22 cellular contexts compared by ENCODE assay signal in genomic region chr10:97520978-97521761, GRCh38. TPM values are rescaled to one million over a fixed set of nuclear protein-coding genes. Genes with fewer than 3 reads are reported as not detected.
DNase-seq lines count a peak whose midpoint lies in the region; ATAC-seq and TF ChIP-seq lines count a peak whose summit lies in the region.
"Had no signal": no experiment of that assay in that cellular context is flagged by ENCODE, and none has a peak within 500 bp of the region (broad histone marks: within the 10 kb centered on the region; RNA-seq: fewer than 3 reads in every experiment).

No MANE protein-coding gene starts in this region.

- H3K36me3 ChIP-seq in heart right ventricle (no peaks in the 10 kb centered on the region), WERI-Rb-1 (no peaks in the 10 kb centered on the region), upper lobe of right lung (no peaks in the 10 kb centered on the region)
- H3K36me3 ChIP-seq: BE2C, thoracic aorta had no signal

- H3K27ac ChIP-seq in heart right ventricle (peak overlapping the region in 4 of 10 donors; percentile 21 to 60 (median 39)), WERI-Rb-1 (no peak overlapping the region), upper lobe of right lung (peak overlapping the region; percentile 65)
- H3K27ac ChIP-seq: A549, coronary artery, thoracic aorta had no signal

- H3K27me3 ChIP-seq in heart right ventricle, result no peaks in the 10 kb centered on the region
- no peaks in the 10 kb centered on the region for H3K27me3 ChIP-seq in WERI-Rb-1 (ENCODE audit: insufficient read depth, low read depth, severe bottlenecking)
- no peaks in the 10 kb centered on the region for H3K27me3 ChIP-seq in upper lobe of right lung
- H3K27me3 ChIP-seq: BE2C had no signal

- peak in 6 of 8 donors; percentile 6 to 47 (median 24) for ATAC-seq in heart right ventricle
- peak; percentile 76 for ATAC-seq in upper lobe of right lung
- ATAC-seq in HG03196 (IDR thresholded peaks at IDR 0.05; ENCODE audit: unreplicated experiment), result no peak
- ATAC-seq: A549; activated CD4-positive, alpha-beta T cell treated with anti-CD3 and anti-CD28 coated beads for 36 hours; stimulated activated naive B cell treated with anti-CD40 and anti-IgM and Interleukin-4, amounts not matched to agents 10 μg/mL and 1 μg/mL and 100 μg/mL, for 72 hours had no signal

- DNase-seq in heart right ventricle (no peak), cardiac septum (ENCODE audit: low spot score) (no peak), WERI-Rb-1 (peak; percentile 24), left kidney (ENCODE audit: low read depth, low spot score) (peak; percentile 76), upper lobe of right lung (peak; percentile 74), mesenteric fat pad (ENCODE audit: low spot score) (no peak), NCI-H345 (lab: John Stamatoyannopoulos, UW) (no peak)
- DNase-seq: activated CD4-positive, alpha-beta T cell treated with anti-CD3 and anti-CD28 coated beads for 36 hours; activated naive CD4-positive, alpha-beta T cell treated with anti-CD3 and anti-CD28 coated beads for 36 hours; activated T-cell treated with anti-CD3 and anti-CD28 coated beads, Interleukin-2, amount 50 U/mL, for 48 hours; amniotic stem cell; BE2C; GF-D8; NCI-H1417 treated with DMSO at 0.1 percent for 48 hours; SIG-M5; stimulated activated naive B cell treated with anti-CD40 and anti-IgM and Interleukin-4, amounts not matched to agents 10 μg/mL and 1 μg/mL and 100 μg/mL, for 72 hours; T-helper 1 cell had no signal

- TF ChIP-seq CTCF in heart right ventricle (IDR thresholded peaks at IDR 0.05) (peak in 3 of 9 donors; percentile 28 to 42 (median 34)), WERI-Rb-1 (IDR thresholded peaks at IDR 0.05; ENCODE audit: low read depth, low read length) (peak; percentile 35; the same call in 1 of the 2 replicates), upper lobe of right lung (IDR thresholded peaks at IDR 0.05) (no peak)

- H3K4me1 ChIP-seq in heart right ventricle (peaks cover 12 to 87% (median 65%) of the 10 kb centered on the region in 9 donors), upper lobe of right lung (peaks cover 59% of the 10 kb centered on the region)
- H3K4me1 ChIP-seq: BE2C had no signal

- WGBS in heart right ventricle, 2 donors, result 84 to 91% methylated on average over 11 of the region's 11 CpGs

- H3K4me3 ChIP-seq in heart right ventricle (no peak overlapping the region), WERI-Rb-1 (ENCODE audit: low read depth, low read length) (no peak overlapping the region), upper lobe of right lung (no peak overlapping the region)
- H3K4me3 ChIP-seq: A549, coronary artery, thoracic aorta had no signal

- H3K9me3 ChIP-seq in heart right ventricle (no peaks in the 10 kb centered on the region), WERI-Rb-1 (ENCODE audit: severe bottlenecking) (no peaks in the 10 kb centered on the region), upper lobe of right lung (no peaks in the 10 kb centered on the region)
- H3K9me3 ChIP-seq: A549, BE2C, thoracic aorta had no signal

- intact Hi-C loops in heart right ventricle (cut with DNase I), result no loop called here
- intact Hi-C loops in cardiac septum (cut with DNase I), result no loop called here
- intact Hi-C loops in upper lobe of right lung (cut with DNase I), result no loop called here

RNA-seq across cellular contexts. Expression of gene UBTD1, which starts 22.4 kb away (rescaled TPM):
- total RNA-seq in heart right ventricle, result 10 to 100 TPM; 13.6 to 34.0 (median 20.5) TPM
- polyA plus RNA-seq in heart right ventricle, result 10 to 100 TPM; 36.5 to 56.0 TPM
- total RNA-seq in cardiac septum, result 25.5 TPM
- total RNA-seq in upper lobe of right lung, result 37.5 TPM
- total RNA-seq in mesenteric fat pad, result 19.9 TPM

RNA-seq across cellular contexts. Expression of gene MMS19, which starts 22.9 kb away (rescaled TPM):
- total RNA-seq in heart right ventricle, result 10 to 100 TPM; 34.7 to 49.1 (median 43.8) TPM
- 10 to 100 TPM; 44.0 to 64.9 TPM for polyA plus RNA-seq in heart right ventricle
- 46.7 TPM for total RNA-seq in cardiac septum
- 70.7 TPM for total RNA-seq in upper lobe of right lung
- 38.0 TPM for total RNA-seq in mesenteric fat pad

RNA-seq across cellular contexts. Expression of gene ANKRD2, which starts 51.4 kb away (rescaled TPM):
- total RNA-seq in heart right ventricle (100 to 1,000 TPM in 6 of 10 donors, 10 to 100 TPM in 4; 46.3 to 395 (median 133) TPM), cardiac septum (138 TPM), upper lobe of right lung (0.98 TPM), mesenteric fat pad (not detected)
- 100 to 1,000 TPM; 248 to 370 TPM for polyA plus RNA-seq in heart right ventricle
- total RNA-seq: activated CD4-positive, alpha-beta T cell treated with anti-CD3 and anti-CD28 coated beads for 36 hours had no signal
- polyA plus RNA-seq: neural cell had no signal

Comparison
In these comparisons a context has a peak if more than half of its experiments do, and no peak if none do; other contexts are left out.
1. DNase-seq: peak in WERI-Rb-1 (single experiment), left kidney (single experiment) and upper lobe of right lung (single experiment); none in heart right ventricle (0 of 2), cardiac septum (single experiment), mesenteric fat pad (single experiment) and NCI-H345 (single experiment).
2. RNA of gene ANKRD2, which starts 51.4 kb away (total RNA-seq): 46.3 to 395 TPM in heart right ventricle and 138 TPM in cardiac septum (single experiment); 0.98 TPM in upper lobe of right lung (single experiment) and not detected in mesenteric fat pad (single experiment); every median in the first group is over 10 times any median in the second.